1 cellular context compared by ENCODE assay signal in the genomic region with DNA sequence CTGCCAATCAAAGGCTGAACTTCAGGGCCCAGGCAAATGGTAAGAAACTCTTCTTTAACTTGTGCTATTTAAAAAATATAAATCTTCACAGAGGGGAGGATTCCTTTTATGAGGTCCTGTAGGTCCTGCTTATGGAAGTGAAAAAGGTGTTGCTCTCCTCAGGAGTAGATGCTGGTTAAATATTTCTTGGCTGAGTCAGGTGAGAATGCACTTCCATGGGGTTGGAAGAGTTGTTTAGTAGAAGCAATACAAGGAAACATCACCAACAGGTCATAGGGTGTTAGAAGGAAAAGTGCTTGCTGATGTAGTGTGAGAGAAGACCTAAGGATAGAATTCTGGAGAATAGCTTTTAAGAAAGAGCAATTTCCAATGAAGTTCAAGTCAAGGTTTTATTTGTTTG.
TF ChIP-seq lines count a peak whose summit lies in the region.

No MANE protein-coding gene starts in this region.

TF ChIP-seq in HepG2, 621 proteins besides CTCF, POLR2A, EP300 and RAD21:
- no peak for TF ChIP-seq GPN1 (CRISPR knock-in tag; IDR thresholded peaks at IDR 0.05; ENCODE audit: borderline replicate concordance)
- TF ChIP-seq ZNF737 (CRISPR knock-in tag; IDR thresholded peaks at IDR 0.05; ENCODE audit: borderline replicate concordance): no peak
- no peak for TF ChIP-seq ZNF317 (CRISPR knock-in tag; IDR thresholded peaks at IDR 0.05)
- no peak for TF ChIP-seq ZNF629 (CRISPR knock-in tag; conservative IDR thresholded peaks at IDR 0.05)
- TF ChIP-seq, protein P1, sequence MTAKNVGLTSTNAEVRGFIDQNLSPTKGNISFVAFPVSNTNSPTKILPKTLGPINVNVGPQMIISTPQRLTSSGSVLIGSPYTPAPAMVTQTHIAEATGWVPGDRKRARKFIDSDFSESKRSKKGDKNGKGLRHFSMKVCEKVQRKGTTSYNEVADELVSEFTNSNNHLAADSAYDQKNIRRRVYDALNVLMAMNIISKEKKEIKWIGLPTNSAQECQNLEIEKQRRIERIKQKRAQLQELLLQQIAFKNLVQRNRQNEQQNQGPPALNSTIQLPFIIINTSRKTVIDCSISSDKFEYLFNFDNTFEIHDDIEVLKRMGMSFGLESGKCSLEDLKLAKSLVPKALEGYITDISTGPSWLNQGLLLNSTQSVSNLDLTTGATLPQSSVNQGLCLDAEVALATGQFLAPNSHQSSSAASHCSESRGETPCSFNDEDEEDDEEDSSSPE (CRISPR knock-in tag; IDR thresholded peaks at IDR 0.05): no peak
- TF ChIP-seq ZBTB42 (CRISPR knock-in tag; IDR thresholded peaks at IDR 0.05): no peak
- TF ChIP-seq ATF6 (CRISPR knock-in tag; conservative IDR thresholded peaks at IDR 0.05): no peak
- no peak for TF ChIP-seq JARID2 (CRISPR knock-in tag; IDR thresholded peaks at IDR 0.05; ENCODE audit: insufficient replicate concordance)
